Comparison of ENCODE assay signal across 11 cellular contexts in genomic region chr13:48783181-48783630, GRCh38.
DNase-seq lines count a peak whose midpoint lies in the region; ATAC-seq and TF ChIP-seq lines count a peak whose summit lies in the region.
"Had no signal": no experiment of that assay in that cellular context is flagged by ENCODE, and none has a peak within 500 bp of the region (broad histone marks: within the 10 kb centered on the region; RNA-seq: fewer than 3 reads in every experiment).

No MANE protein-coding gene starts in this region.

- CTCF ChIA-PET in AG04450 (lab: Charles Lee): interaction anchor here (0.6 to 1.5 kb wide), 6 partner anchors 10 to 653 kb away, joined by 3 to 8 read pairs (median 3); no protein-coding TSS in a partner anchor

- no peak overlapping the region for H2AFZ ChIP-seq in Karpas-422 (ENCODE audit: low read length)

- H3K4me3 ChIP-seq in AG04450 (ENCODE audit: low read depth, low read length): no peak overlapping the region
- no peak overlapping the region for H3K4me3 ChIP-seq in ascending aorta
- H3K4me3 ChIP-seq in left lung: no peak overlapping the region
- no peak overlapping the region for H3K4me3 ChIP-seq in Karpas-422 (ENCODE audit: low read length)

- no peaks in the 10 kb centered on the region for H4K20me1 ChIP-seq in Karpas-422 (ENCODE audit: insufficient read depth, low read depth, low read length)

- POLR2A ChIA-PET in AG04450 (lab: Yijun Ruan, JAX): interaction anchor here (1.2 to 2.0 kb wide), 4 partner anchors 18 to 193 kb away, joined by 6 to 10 read pairs (median 8); partner anchors contain the start of gene FNDC3A

- no peak overlapping the region for H3K4me2 ChIP-seq in Karpas-422 (ENCODE audit: low read depth, low read length, poor library complexity, severe bottlenecking)

- intact Hi-C loops in ascending aorta (cut with DNase I) (no loop called here), left lung (cut with DNase I) (no loop called here)

- TF ChIP-seq CTCF in AG04450 (IDR thresholded peaks at IDR 0.05; ENCODE audit: low read depth, low read length) (0 out of 2 replicates have a peak, but pooled peaks have one; percentile 15), ascending aorta (IDR thresholded peaks at IDR 0.05) (no peak), left lung (IDR thresholded peaks at IDR 0.05) (no peak)

- H3K36me3 ChIP-seq in ascending aorta (no peaks in the 10 kb centered on the region), left lung (no peaks in the 10 kb centered on the region), Karpas-422 (ENCODE audit: insufficient read depth, low read length) (no peaks in the 10 kb centered on the region)

- H3K27ac ChIP-seq in AG04450 (ENCODE audit: low read depth, low read length) (peak overlapping the region; percentile 97), ascending aorta (no peak overlapping the region), left lung (peak overlapping the region in 1 of 2 donors; percentile 80), Karpas-422 (ENCODE audit: low read length) (no peak overlapping the region)

- ATAC-seq in left lung: peak; percentile 77

- DNase-seq in AG04450 (ENCODE audit: low read depth, low spot score) (peak; percentile 99), KG1 (lab: John Stamatoyannopoulos, UW) (peak; percentile 6), ascending aorta (ENCODE audit: low spot score in 2 of 2) (peak; percentile 28 to 89), left lung (peak; percentile 82 to 83), NCI-H345 treated with DMSO at 0.1 percent for 48 hours (lab: John Stamatoyannopoulos, UW; ENCODE audit: unreplicated experiment) (no peak), Karpas-422 (no peak), COLO829 (ENCODE audit: low spot score) (no peak), T-helper 9 cell (no peak)
- DNase-seq: activated naive CD4-positive, alpha-beta T cell; DMS79 treated with DMSO at 0.1 percent for 48 hours; naive B cell had no signal

- no peaks in the 10 kb centered on the region for H3K79me2 ChIP-seq in Karpas-422 (ENCODE audit: low read length)

- peaks cover 0 to 2% of the 10 kb centered on the region in 2 donors for H3K4me1 ChIP-seq in ascending aorta
- peaks cover 0 to 22% of the 10 kb centered on the region in 2 donors for H3K4me1 ChIP-seq in left lung
- no peaks in the 10 kb centered on the region for H3K4me1 ChIP-seq in Karpas-422 (ENCODE audit: low read length)

- H3K9me2 ChIP-seq in Karpas-422 (replicated peaks; ENCODE audit: insufficient read depth, low read length): no peaks in the 10 kb centered on the region

- no peaks in the 10 kb centered on the region for H3K27me3 ChIP-seq in AG04450 (ENCODE audit: control insufficient read depth, insufficient read depth, low read length)
- H3K27me3 ChIP-seq in ascending aorta: no peaks in the 10 kb centered on the region
- H3K27me3 ChIP-seq in left lung: no peaks in the 10 kb centered on the region
- H3K27me3 ChIP-seq in Karpas-422 (ENCODE audit: low read length): no peaks in the 10 kb centered on the region

- H3K9me3 ChIP-seq in AG04450 (ENCODE audit: control insufficient read depth, insufficient read depth, low read length): no peaks in the 10 kb centered on the region; the same call in 1 of the 2 replicates
- peaks cover 8 to 20% of the 10 kb centered on the region in 2 donors for H3K9me3 ChIP-seq in ascending aorta
- H3K9me3 ChIP-seq in left lung: peaks cover 0 to 20% of the 10 kb centered on the region in 2 donors
- peaks cover 10% of the 10 kb centered on the region; the same call in 1 of the 2 replicates for H3K9me3 ChIP-seq in Karpas-422 (ENCODE audit: low read length)

- no peak overlapping the region for H3K9ac ChIP-seq in Karpas-422 (ENCODE audit: low read length)

Comparison
In these comparisons a context has a peak if more than half of its experiments do, and no peak if none do; other contexts are left out.
1. DNase-seq: peak in AG04450 (single experiment), KG1 (single experiment), ascending aorta (2 of 2) and left lung (2 of 2); none in NCI-H345 treated with DMSO at 0.1 percent for 48 hours (single experiment), Karpas-422 (single experiment), COLO829 (single experiment) and T-helper 9 cell (single experiment).